In the genomic region with DNA sequence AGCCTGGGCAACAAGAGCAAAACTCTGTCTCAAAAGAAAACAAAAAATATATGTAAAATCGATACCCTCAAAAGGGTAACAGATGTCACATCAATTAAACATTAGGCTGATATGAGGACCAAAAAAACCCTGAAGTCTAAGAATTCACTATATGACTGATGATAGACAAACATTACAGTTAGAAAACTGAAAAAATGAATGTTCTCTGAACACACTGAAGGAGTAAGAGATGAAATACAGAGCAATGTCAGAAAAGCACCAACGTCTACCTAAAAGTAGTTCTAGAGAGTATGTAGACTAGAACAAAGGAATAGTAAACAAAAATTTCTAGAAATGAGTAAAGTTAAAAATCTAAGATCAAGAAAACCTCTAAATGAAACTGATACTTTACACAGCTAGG, we compare ENCODE assay signal across 26 cellular contexts.
"Had no signal": no experiment of that assay in that cellular context is flagged by ENCODE, and none has a peak within 500 bp of the region (broad histone marks: within the 10 kb centered on the region; RNA-seq: fewer than 3 reads in every experiment).

No MANE protein-coding gene starts in this region.

- H3K27ac Mint-ChIP-seq: effector memory CD8-positive, alpha-beta T cell; nephron; progenitor cell of endocrine pancreas; type B pancreatic cell had no signal

- H3K27me3 Mint-ChIP-seq: effector memory CD8-positive, alpha-beta T cell; naive thymus-derived CD4-positive, alpha-beta T cell; progenitor cell of endocrine pancreas; type B pancreatic cell had no signal

- H3K27me3 ChIP-seq: esophagus squamous epithelium, heart right ventricle, left lung, neural progenitor cell, right lobe of liver, stomach, testis, tibial artery had no signal

- H3K9me3 Mint-ChIP-seq: effector memory CD8-positive, alpha-beta T cell; naive thymus-derived CD4-positive, alpha-beta T cell; nephron; neural progenitor cell; type B pancreatic cell had no signal

- ATAC-seq: effector memory CD8-positive, alpha-beta T cell; heart right ventricle; left cardiac atrium; left lung; naive thymus-derived CD4-positive, alpha-beta T cell; right lobe of liver had no signal

- DNase-seq: cortex of kidney; effector memory CD8-positive, alpha-beta T cell; erythroblast; esophagus squamous epithelium; foreskin melanocyte; glutamatergic neuron; heart right ventricle; hippocampal formation; left cardiac atrium; left lung; mesenchymal stem cell; midbrain; naive thymus-derived CD4-positive, alpha-beta T cell; right lobe of liver; small intestine; stimulated activated CD4-positive, alpha-beta T cell treated with anti-CD3 and anti-CD28 coated beads, Interleukin-15, amount 100 ng/mL, for 24 hours; stimulated activated CD4-positive, alpha-beta T cell treated with anti-CD3 and anti-CD28 coated beads, Interleukin-2, amount 100 ng/mL, for 48 hours; stimulated activated naive CD4-positive, alpha-beta T cell treated with Interleukin-2 at 50 U/mL for 16 hours; stomach; testis; tibial artery had no signal

- H3K9me3 ChIP-seq: esophagus squamous epithelium, left lung, right lobe of liver, stomach, testis, tibial artery had no signal

- H3K36me3 ChIP-seq: left lung, neural progenitor cell, right lobe of liver, tibial artery had no signal

- H3K4me1 Mint-ChIP-seq: nephron had no signal

- H3K4me1 ChIP-seq: neural progenitor cell, parathyroid adenoma, testis had no signal

- H3K4me3 Mint-ChIP-seq: effector memory CD8-positive, alpha-beta T cell; naive thymus-derived CD4-positive, alpha-beta T cell; nephron; neural progenitor cell; type B pancreatic cell had no signal

- H3K4me3 ChIP-seq: esophagus squamous epithelium, heart right ventricle, left lung, neural progenitor cell, right lobe of liver, stomach, testis, tibial artery had no signal

- H3K27ac ChIP-seq: esophagus squamous epithelium, heart right ventricle, left lung, neural progenitor cell, parathyroid adenoma, right lobe of liver, stomach, testis, tibial artery had no signal
